12 cellular contexts compared by ENCODE assay signal in genomic region chr1:246788895-246789338, GRCh38.
DNase-seq lines count a peak whose midpoint lies in the region; ATAC-seq and TF ChIP-seq lines count a peak whose summit lies in the region.
"Had no signal": no experiment of that assay in that cellular context is flagged by ENCODE, and none has a peak within 500 bp of the region (broad histone marks: within the 10 kb centered on the region; RNA-seq: fewer than 3 reads in every experiment).

No MANE protein-coding gene starts in this region.

- peak; percentile 50 for DNase-seq in activated effector memory CD4-positive, alpha-beta T cell treated with anti-CD3 and anti-CD28 coated beads, Interleukin-2, amount 50 U/mL, for 16 hours
- DNase-seq in activated effector memory CD4-positive, alpha-beta T cell treated with Interleukin-2 at 50 U/mL for 16 hours, result no peak
- DNase-seq in foreskin keratinocyte (no peak), upper lobe of left lung (peak in 1 of 2 donors; percentile 85), dedifferentiated amniotic fluid mesenchymal stem cell (ENCODE audit: extremely low spot score) (no peak)
- no peak for DNase-seq in naive thymus-derived CD4-positive, alpha-beta T cell
- DNase-seq: activated CD8-positive, alpha-beta memory T cell treated with anti-CD3 and anti-CD28 coated beads, Interleukin-2, amount 50 U/mL, for 48 hours; effector memory CD8-positive, alpha-beta T cell; KBM-7; NCI-H526 treated with DMSO at 0.1 percent for 48 hours had no signal

- H3K4me1 Mint-ChIP-seq in naive thymus-derived CD4-positive, alpha-beta T cell, result peaks cover 6 to 26% (median 11%) of the 10 kb centered on the region in 7 donors

- H3K4me1 ChIP-seq in foreskin keratinocyte (no peaks in the 10 kb centered on the region), upper lobe of left lung (peaks cover 5 to 16% (median 8%) of the 10 kb centered on the region in 4 donors)
- no peaks in the 10 kb centered on the region for H3K4me1 ChIP-seq in naive thymus-derived CD4-positive, alpha-beta T cell (ENCODE audit: control insufficient read depth in 2 of 2, insufficient read depth in 2 of 2, low read length in 2 of 2)

- peaks cover 2 to 33% (median 15%) of the 10 kb centered on the region in 5 donors for H3K27me3 Mint-ChIP-seq in naive thymus-derived CD4-positive, alpha-beta T cell

- H3K36me3 Mint-ChIP-seq in naive thymus-derived CD4-positive, alpha-beta T cell, result peaks cover 0 to 4% (median 0%) of the 10 kb centered on the region in 5 donors

- 6 to 39% methylated on average over 3 to 35 of the region's 37 CpGs for WGBS in upper lobe of left lung, 2 donors

- H3K27ac ChIP-seq in foreskin keratinocyte (no peak overlapping the region), upper lobe of left lung (no peak overlapping the region)
- no peak overlapping the region for H3K27ac ChIP-seq in naive thymus-derived CD4-positive, alpha-beta T cell (ENCODE audit: low read depth, low read length)

- POLR2A ChIA-PET in naive thymus-derived CD4-positive, alpha-beta T cell (lab: Charles Lee), result no interaction called here

- TF ChIP-seq CTCF in foreskin keratinocyte (conservative IDR thresholded peaks at IDR 0.05), result no peak
- no peak for TF ChIP-seq CTCF in upper lobe of left lung (IDR thresholded peaks at IDR 0.05)

- no peaks in the 10 kb centered on the region for H3K36me3 ChIP-seq in naive thymus-derived CD4-positive, alpha-beta T cell (ENCODE audit: control insufficient read depth in 2 of 3, insufficient read depth in 3 of 3, low read length in 3 of 3)
- no peaks in the 10 kb centered on the region for H3K36me3 ChIP-seq in upper lobe of left lung

- peaks cover 0 to 3% (median 0%) of the 10 kb centered on the region in 11 donors for H3K9me3 Mint-ChIP-seq in naive thymus-derived CD4-positive, alpha-beta T cell
- H3K9me3 Mint-ChIP-seq: effector memory CD8-positive, alpha-beta T cell had no signal

- intact Hi-C loops in naive thymus-derived CD4-positive, alpha-beta T cell (cut with micrococcal nuclease), result loop anchor here in 1 of 2 donors (10.0 kb wide), 1 partner anchor 56 kb away; no protein-coding TSS in a partner anchor

- peak overlapping the region in 3 of 9 donors; percentile 8 to 53 (median 22) for H3K27ac Mint-ChIP-seq in naive thymus-derived CD4-positive, alpha-beta T cell
- H3K27ac Mint-ChIP-seq: effector memory CD8-positive, alpha-beta T cell had no signal

- TF ChIP-seq POLR2A in upper lobe of left lung (IDR thresholded peaks at IDR 0.05), result no peak

- no peak for TF ChIP-seq EP300 in upper lobe of left lung (IDR thresholded peaks at IDR 0.05)

- H3K4me3 Mint-ChIP-seq in naive thymus-derived CD4-positive, alpha-beta T cell, result peak overlapping the region in 7 of 10 donors; percentile 18 to 71 (median 37)

- H3K9me3 ChIP-seq in naive thymus-derived CD4-positive, alpha-beta T cell (ENCODE audit: control insufficient read depth in 2 of 3, low read length in 3 of 3), result no peaks in the 10 kb centered on the region
- H3K9me3 ChIP-seq in upper lobe of left lung, result no peaks in the 10 kb centered on the region

- no peak overlapping the region for H3K4me3 ChIP-seq in naive thymus-derived CD4-positive, alpha-beta T cell (ENCODE audit: low read length)
- peak overlapping the region in 3 of 4 donors; percentile 13 to 36 (median 35) for H3K4me3 ChIP-seq in upper lobe of left lung

- CTCF ChIA-PET in naive thymus-derived CD4-positive, alpha-beta T cell (lab: Charles Lee), result no interaction called here

- H3K27me3 ChIP-seq in foreskin keratinocyte (no peaks in the 10 kb centered on the region), upper lobe of left lung (no peaks in the 10 kb centered on the region)
- H3K27me3 ChIP-seq in naive thymus-derived CD4-positive, alpha-beta T cell (ENCODE audit: control insufficient read depth in 2 of 2, insufficient read depth in 2 of 2, low read length in 2 of 2), result no peaks in the 10 kb centered on the region

- peak; percentile 32 for ATAC-seq in foreskin keratinocyte
- no peak for ATAC-seq in naive thymus-derived CD4-positive, alpha-beta T cell
- ATAC-seq in upper lobe of left lung (ENCODE audit: low FRiP score in 2 of 2), result peak in 1 of 2 donors; percentile 32
- no peak for ATAC-seq in HG03045 (IDR thresholded peaks at IDR 0.05; ENCODE audit: unreplicated experiment)
- no peak for ATAC-seq in GM18502 (IDR thresholded peaks at IDR 0.05; ENCODE audit: poor library complexity, unreplicated experiment)
- ATAC-seq: effector memory CD8-positive, alpha-beta T cell had no signal
